21 cellular contexts compared by ENCODE assay signal in genomic region chr5:72498284-72498683, GRCh38. TPM values are rescaled to one million over a fixed set of nuclear protein-coding genes. Genes with fewer than 3 reads are reported as not detected.
A peak's percentile ranks its signal among the peaks of the same experiment; 100 is the strongest.
DNase-seq lines count a peak whose midpoint lies in the region; ATAC-seq, FAIRE-seq and TF ChIP-seq lines count a peak whose summit lies in the region.
"Had no signal": no experiment of that assay in that cellular context is flagged by ENCODE, and none has a peak within 500 bp of the region (broad histone marks: within the 10 kb centered on the region; RNA-seq: fewer than 3 reads in every experiment).

No MANE protein-coding gene starts in this region.

- POLR2A ChIA-PET in GM10248 (lab: Yijun Ruan, JAX), result no interaction called here
- POLR2A ChIA-PET in naive thymus-derived CD4-positive, alpha-beta T cell (lab: Charles Lee), result no interaction called here

- H3K4me1 Mint-ChIP-seq in naive thymus-derived CD4-positive, alpha-beta T cell, result no peaks in the 10 kb centered on the region
- H3K4me1 Mint-ChIP-seq: activated naive CD8-positive, alpha-beta T cell treated with anti-CD3 and anti-CD28 coated beads for 36 hours; CD4-positive, alpha-beta memory T cell; central memory CD8-positive, alpha-beta T cell; stimulated activated naive CD8-positive, alpha-beta T cell treated with anti-CD3 and anti-CD28 coated beads, Interleukin-15, amount 100 ng/mL, for 72 hours had no signal

- H3K9me3 ChIP-seq in naive thymus-derived CD4-positive, alpha-beta T cell (ENCODE audit: control insufficient read depth in 2 of 3, low read length in 3 of 3), result no peaks in the 10 kb centered on the region
- H3K9me3 ChIP-seq: MG63 had no signal

- H3K4me1 ChIP-seq in naive thymus-derived CD4-positive, alpha-beta T cell (ENCODE audit: control insufficient read depth in 2 of 2, insufficient read depth in 2 of 2, low read length in 2 of 2), result no peaks in the 10 kb centered on the region

- no peak overlapping the region for H3K27ac ChIP-seq in naive thymus-derived CD4-positive, alpha-beta T cell (ENCODE audit: low read depth, low read length)

- FAIRE-seq in bronchial epithelial cell (lab: Jason Lieb, UNC) (no peak), GM19239 (lab: Jason Lieb, UNC) (no peak)
- FAIRE-seq: TTC549 had no signal

- no peak overlapping the region for H3K4me3 ChIP-seq in bronchial epithelial cell (ENCODE audit: low read depth, low read length)
- no peak overlapping the region for H3K4me3 ChIP-seq in naive thymus-derived CD4-positive, alpha-beta T cell (ENCODE audit: low read length)
- H3K4me3 ChIP-seq: MG63 had no signal

- H3K36me3 ChIP-seq in bronchial epithelial cell (ENCODE audit: control insufficient read depth, insufficient read depth, low read length), result no peaks in the 10 kb centered on the region
- H3K36me3 ChIP-seq in naive thymus-derived CD4-positive, alpha-beta T cell (ENCODE audit: control insufficient read depth in 2 of 3, insufficient read depth in 3 of 3, low read length in 3 of 3), result no peaks in the 10 kb centered on the region
- H3K36me3 ChIP-seq: MG63 had no signal

- H3K27ac Mint-ChIP-seq in naive thymus-derived CD4-positive, alpha-beta T cell, result no peak overlapping the region
- H3K27ac Mint-ChIP-seq: activated naive CD8-positive, alpha-beta T cell treated with anti-CD3 and anti-CD28 coated beads for 36 hours; CD4-positive, alpha-beta memory T cell; nephron; stimulated activated naive CD8-positive, alpha-beta T cell treated with anti-CD3 and anti-CD28 coated beads, Interleukin-15, amount 100 ng/mL, for 72 hours had no signal

- CTCF ChIA-PET in GM10248 (lab: Yijun Ruan, JAX), result interaction anchor here (0.8 to 1.5 kb wide), 2 partner anchors 8 to 132 kb away, joined by 3 to 4 read pairs; no protein-coding TSS in a partner anchor
- CTCF ChIA-PET in naive thymus-derived CD4-positive, alpha-beta T cell (lab: Charles Lee), result no interaction called here

- no peaks in the 10 kb centered on the region for H3K36me3 Mint-ChIP-seq in naive thymus-derived CD4-positive, alpha-beta T cell
- H3K36me3 Mint-ChIP-seq: activated naive CD8-positive, alpha-beta T cell treated with anti-CD3 and anti-CD28 coated beads for 36 hours; CD4-positive, alpha-beta memory T cell had no signal

- H3K9me3 Mint-ChIP-seq in naive thymus-derived CD4-positive, alpha-beta T cell, result no peaks in the 10 kb centered on the region
- H3K9me3 Mint-ChIP-seq: activated naive CD8-positive, alpha-beta T cell treated with anti-CD3 and anti-CD28 coated beads for 36 hours; activated T-cell treated with anti-CD3 and anti-CD28 coated beads, Interleukin-2, amount 50 U/mL, for 4 hours; central memory CD8-positive, alpha-beta T cell; nephron; stimulated activated naive CD8-positive, alpha-beta T cell treated with anti-CD3 and anti-CD28 coated beads, Interleukin-15, amount 100 ng/mL, for 72 hours had no signal

- no peaks in the 10 kb centered on the region for H3K27me3 ChIP-seq in bronchial epithelial cell (ENCODE audit: control insufficient read depth, insufficient read depth, low read length)
- no peaks in the 10 kb centered on the region for H3K27me3 ChIP-seq in naive thymus-derived CD4-positive, alpha-beta T cell (ENCODE audit: control insufficient read depth in 2 of 2, insufficient read depth in 2 of 2, low read length in 2 of 2)
- H3K27me3 ChIP-seq: MG63 had no signal

- H3K4me3 Mint-ChIP-seq in naive thymus-derived CD4-positive, alpha-beta T cell, result no peak overlapping the region
- H3K4me3 Mint-ChIP-seq: activated naive CD8-positive, alpha-beta T cell treated with anti-CD3 and anti-CD28 coated beads for 36 hours; activated T-cell treated with anti-CD3 and anti-CD28 coated beads, Interleukin-2, amount 50 U/mL, for 4 hours; CD4-positive, alpha-beta memory T cell; central memory CD8-positive, alpha-beta T cell; nephron; stimulated activated naive CD8-positive, alpha-beta T cell treated with anti-CD3 and anti-CD28 coated beads, Interleukin-15, amount 100 ng/mL, for 72 hours had no signal

- no peak for TF ChIP-seq CTCF in bronchial epithelial cell (IDR thresholded peaks at IDR 0.05; ENCODE audit: insufficient read depth, low read length, severe bottlenecking)
- TF ChIP-seq CTCF in GM10248 (IDR thresholded peaks at IDR 0.05; ENCODE audit: control extremely low read depth, extremely low read depth, low read depth, missing control alignments), result no peak

- intact Hi-C loops in naive thymus-derived CD4-positive, alpha-beta T cell (cut with micrococcal nuclease), result no loop called here

- H3K27me3 Mint-ChIP-seq in naive thymus-derived CD4-positive, alpha-beta T cell, result peaks cover 2 to 35% (median 19%) of the 10 kb centered on the region in 5 donors

- DNase-seq in AG20443 (ENCODE audit: low spot score), result peak; percentile 38
- peak; percentile 64 for DNase-seq in LHCN-M2 (ENCODE audit: low read depth)
- DNase-seq in bronchial epithelial cell (ENCODE audit: low read depth), result peak; percentile 40
- DNase-seq in foreskin melanocyte, result peak; percentile 88
- DNase-seq in GM19239 (ENCODE audit: insufficient read length, low spot score), result no peak
- no peak for DNase-seq in NCI-H2196 (lab: John Stamatoyannopoulos, UW; ENCODE audit: unreplicated experiment)
- no peak for DNase-seq in GM10248 (ENCODE audit: extremely low spot score)
- DNase-seq in naive thymus-derived CD4-positive, alpha-beta T cell, result no peak
- DNase-seq: activated naive CD8-positive, alpha-beta T cell treated with anti-CD3 and anti-CD28 coated beads for 36 hours; activated T-cell treated with anti-CD3 and anti-CD28 coated beads, Interleukin-2, amount 50 U/mL, for 4 hours; CD4-positive, alpha-beta memory T cell; DND-41; mesendoderm; MG63; NCI-H187; NCI-H526 treated with DMSO at 0.1 percent for 48 hours; stimulated activated naive CD8-positive, alpha-beta T cell treated with anti-CD3 and anti-CD28 coated beads, Interleukin-15, amount 100 ng/mL, for 72 hours had no signal

- no peak for ATAC-seq in naive thymus-derived CD4-positive, alpha-beta T cell
- ATAC-seq: activated T-cell treated with anti-CD3 and anti-CD28 coated beads, Interleukin-2, amount 50 U/mL, for 4 hours; stimulated activated naive CD8-positive, alpha-beta T cell treated with anti-CD3 and anti-CD28 coated beads, Interleukin-15, amount 100 ng/mL, for 72 hours had no signal

RNA-seq across cellular contexts. Expression of gene ZNF366, which starts 8.9 kb away (rescaled TPM):
- total RNA-seq in LHCN-M2 (2014; rRNA removed) (0.23 TPM in 1 of 2 replicates, not detected in the other), bronchial epithelial cell (not detected in 2 replicates)
- 0.18 TPM for polyA plus RNA-seq in LHCN-M2 (2012)
- total RNA-seq in naive thymus-derived CD4-positive, alpha-beta T cell, result 1 to 10 TPM in 1 of 5 experiments, under 1 TPM in 2, not detected in 2; 0.11 to 1.1 (median 0.19) TPM
- not detected for polyA plus RNA-seq in naive thymus-derived CD4-positive, alpha-beta T cell
- total RNA-seq: A673; activated naive CD8-positive, alpha-beta T cell treated with anti-CD3 and anti-CD28 coated beads for 36 hours; activated T-cell treated with anti-CD3 and anti-CD28 coated beads, Interleukin-2, amount 50 U/mL, for 4 hours had no signal
- polyA plus RNA-seq: CD4-positive, alpha-beta memory T cell had no signal

Comparison
In these comparisons a context has a peak if more than half of its experiments do, and no peak if none do; other contexts are left out.
1. DNase-seq: peak in AG20443 (single experiment), LHCN-M2 (single experiment), bronchial epithelial cell (single experiment) and foreskin melanocyte (single experiment); none in GM19239 (single experiment), NCI-H2196 (single experiment), GM10248 (single experiment) and naive thymus-derived CD4-positive, alpha-beta T cell (0 of 9).